ENCODE assay signal across 1 cellular context in the genomic region with DNA sequence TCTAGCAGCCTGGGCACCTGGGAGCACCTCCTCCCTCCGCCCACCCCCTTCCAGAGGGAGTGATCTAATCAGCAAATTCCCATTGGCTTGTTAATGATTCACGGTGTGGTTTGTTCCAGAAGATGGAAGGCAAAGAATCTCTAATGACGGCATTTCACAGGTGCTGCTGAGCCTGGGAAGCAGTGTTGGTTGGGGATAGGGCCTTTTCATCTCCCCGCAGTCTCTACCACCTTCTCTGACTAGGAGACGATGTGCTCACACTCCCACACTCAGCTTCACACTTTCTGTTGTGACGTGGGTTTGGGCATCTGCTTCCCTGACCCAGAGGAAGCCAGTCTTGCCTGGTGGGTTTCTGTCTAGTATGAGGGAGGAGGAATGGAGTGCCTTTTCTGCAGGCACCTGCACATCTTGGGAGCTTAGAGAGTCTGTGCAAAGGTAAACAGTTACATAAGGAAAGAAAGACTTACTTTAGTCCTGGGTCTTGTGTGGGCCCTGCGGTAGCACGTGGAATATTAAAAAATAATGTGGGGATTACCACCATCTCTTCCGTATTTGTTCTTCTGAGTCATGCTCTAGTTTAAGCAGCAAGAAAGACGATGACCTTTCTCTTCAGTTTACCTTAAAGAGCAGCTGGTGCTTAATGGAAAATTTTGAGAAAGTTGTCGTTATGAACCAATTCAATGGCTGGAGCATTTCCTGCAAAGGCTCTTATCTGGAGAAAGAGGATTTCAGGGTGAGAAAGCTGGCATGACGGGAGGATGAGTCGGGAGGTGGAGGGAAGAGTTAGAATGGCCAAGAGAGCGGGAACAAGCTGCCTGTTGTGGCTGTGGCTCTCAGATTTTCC.
TF ChIP-seq lines count a peak whose summit lies in the region.

No MANE protein-coding gene starts in this region.

TF ChIP-seq in GM23338, 12 proteins besides CTCF, POLR2A, EP300 and RAD21 (continued from another document):
- TF ChIP-seq ZNF462 (CRISPR knock-in tag; IDR thresholded peaks at IDR 0.05) (no peak), JUNB (IDR thresholded peaks at IDR 0.05; ENCODE audit: unreplicated experiment) (no peak), CREB1 (CRISPR knock-in tag; IDR thresholded peaks at IDR 0.05; ENCODE audit: low read depth) (no peak)
- TF ChIP-seq, protein P1, sequence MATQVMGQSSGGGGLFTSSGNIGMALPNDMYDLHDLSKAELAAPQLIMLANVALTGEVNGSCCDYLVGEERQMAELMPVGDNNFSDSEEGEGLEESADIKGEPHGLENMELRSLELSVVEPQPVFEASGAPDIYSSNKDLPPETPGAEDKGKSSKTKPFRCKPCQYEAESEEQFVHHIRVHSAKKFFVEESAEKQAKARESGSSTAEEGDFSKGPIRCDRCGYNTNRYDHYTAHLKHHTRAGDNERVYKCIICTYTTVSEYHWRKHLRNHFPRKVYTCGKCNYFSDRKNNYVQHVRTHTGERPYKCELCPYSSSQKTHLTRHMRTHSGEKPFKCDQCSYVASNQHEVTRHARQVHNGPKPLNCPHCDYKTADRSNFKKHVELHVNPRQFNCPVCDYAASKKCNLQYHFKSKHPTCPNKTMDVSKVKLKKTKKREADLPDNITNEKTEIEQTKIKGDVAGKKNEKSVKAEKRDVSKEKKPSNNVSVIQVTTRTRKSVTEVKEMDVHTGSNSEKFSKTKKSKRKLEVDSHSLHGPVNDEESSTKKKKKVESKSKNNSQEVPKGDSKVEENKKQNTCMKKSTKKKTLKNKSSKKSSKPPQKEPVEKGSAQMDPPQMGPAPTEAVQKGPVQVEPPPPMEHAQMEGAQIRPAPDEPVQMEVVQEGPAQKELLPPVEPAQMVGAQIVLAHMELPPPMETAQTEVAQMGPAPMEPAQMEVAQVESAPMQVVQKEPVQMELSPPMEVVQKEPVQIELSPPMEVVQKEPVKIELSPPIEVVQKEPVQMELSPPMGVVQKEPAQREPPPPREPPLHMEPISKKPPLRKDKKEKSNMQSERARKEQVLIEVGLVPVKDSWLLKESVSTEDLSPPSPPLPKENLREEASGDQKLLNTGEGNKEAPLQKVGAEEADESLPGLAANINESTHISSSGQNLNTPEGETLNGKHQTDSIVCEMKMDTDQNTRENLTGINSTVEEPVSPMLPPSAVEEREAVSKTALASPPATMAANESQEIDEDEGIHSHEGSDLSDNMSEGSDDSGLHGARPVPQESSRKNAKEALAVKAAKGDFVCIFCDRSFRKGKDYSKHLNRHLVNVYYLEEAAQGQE (IDR thresholded peaks at IDR 0.05; ENCODE audit: unreplicated experiment) = no peak
